In the genomic region with DNA sequence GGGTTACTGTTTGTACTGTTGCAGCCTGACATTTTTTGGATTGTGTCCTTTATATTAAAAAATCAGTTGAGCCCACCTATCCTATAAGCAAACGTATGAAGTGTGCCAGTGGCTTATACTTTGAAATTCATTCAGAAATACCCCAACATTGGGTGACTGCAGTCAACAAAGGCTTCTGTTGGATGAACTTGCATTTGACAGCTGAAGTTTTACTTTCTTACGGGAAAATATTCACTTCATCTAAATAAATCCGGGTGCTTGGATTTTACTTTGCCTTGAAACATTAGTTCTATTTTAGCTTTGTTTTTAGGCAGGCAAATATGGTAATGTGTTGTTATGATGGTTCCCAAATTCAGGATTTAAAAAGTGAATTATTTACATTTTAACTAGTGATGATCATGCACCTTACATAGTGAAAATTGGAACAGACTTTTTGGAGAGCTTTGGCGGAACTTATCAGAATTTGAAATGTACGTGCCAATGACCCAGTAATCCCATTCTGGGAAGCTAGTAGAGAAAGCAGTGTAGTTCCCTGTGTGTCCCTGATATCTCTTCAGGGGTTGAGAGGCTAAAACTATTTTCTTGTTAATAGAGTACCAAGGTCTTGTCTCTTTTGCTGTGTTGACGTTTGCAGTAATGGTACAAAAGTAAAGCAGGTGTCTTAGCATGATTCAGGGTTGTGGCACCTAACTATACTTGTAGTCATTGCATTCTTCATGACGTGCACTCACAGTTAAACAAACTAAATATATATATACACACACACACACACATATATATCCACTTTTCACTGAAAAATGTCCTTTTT, we compare ENCODE assay signal across 9 cellular contexts. TPM values are rescaled to one million over a fixed set of nuclear protein-coding genes. Genes with fewer than 3 reads are reported as not detected.
A peak's percentile ranks its signal among the peaks of the same experiment; 100 is the strongest.
DNase-seq lines count a peak whose midpoint lies in the region; ATAC-seq and TF ChIP-seq lines count a peak whose summit lies in the region.
"Had no signal": no experiment of that assay in that cellular context is flagged by ENCODE, and none has a peak within 500 bp of the region (broad histone marks: within the 10 kb centered on the region; RNA-seq: fewer than 3 reads in every experiment).

No MANE protein-coding gene starts in this region.

- H3K4me3 ChIP-seq in Panc1 (ENCODE audit: low read depth in 2 of 2, low read length in 2 of 2) (peak overlapping the region; percentile 76), esophagus muscularis mucosa (peak overlapping the region; percentile 92 to 98 (median 95)), psoas muscle (peak overlapping the region; percentile 94)

- CTCF ChIA-PET in Panc1 (lab: Charles Lee): interaction anchor here (0.5 kb wide), 1 partner anchor 17 kb away, joined by 3 read pairs; no protein-coding TSS in a partner anchor

- in situ Hi-C loops in Panc1 (cut with HindIII; ENCODE audit: low pct_unique_long_range_greater_than_20kb, low sequenced_read_pairs): no loop called here

- DNase-seq in GM03348 (ENCODE audit: low spot score) (peak; percentile 16), Panc1 (ENCODE audit: low read depth, low spot score) (no peak), esophagus muscularis mucosa (ENCODE audit: extremely low spot score) (no peak), psoas muscle (no peak), DMS 273 (lab: John Stamatoyannopoulos, UW; ENCODE audit: unreplicated experiment) (no peak), putamen (ENCODE audit: low spot score) (no peak)
- DNase-seq: substantia nigra had no signal

- BruUV-seq in Panc1 (replicated peaks; lab: Mats Ljungman, UMichigan): no TSS peak

- H3K27ac ChIP-seq in Panc1 (ENCODE audit: low read length) (peak overlapping the region; percentile 79), esophagus muscularis mucosa (replicated peaks in 1 of 4) (peak overlapping the region; percentile 97 to 98 (median 98)), psoas muscle (peak overlapping the region; percentile 14)

- no peak for TF ChIP-seq CTCF in Panc1 (IDR thresholded peaks at IDR 0.05)
- TF ChIP-seq CTCF in esophagus muscularis mucosa (IDR thresholded peaks at IDR 0.05): no peak
- TF ChIP-seq CTCF in psoas muscle (IDR thresholded peaks at IDR 0.05): no peak

- ATAC-seq in Panc1: no peak
- ATAC-seq in psoas muscle: no peak
- no peak for ATAC-seq in GM19452 (IDR thresholded peaks at IDR 0.05; ENCODE audit: unreplicated experiment)
- no peak for ATAC-seq in GM18858 (IDR thresholded peaks at IDR 0.05; ENCODE audit: unreplicated experiment)

- H3K27me3 ChIP-seq in Panc1 (ENCODE audit: control insufficient read depth, insufficient read depth, low read length) (no peaks in the 10 kb centered on the region), esophagus muscularis mucosa (no peaks in the 10 kb centered on the region), psoas muscle (ENCODE audit: insufficient read depth in 3 of 3, low read length in 2 of 3) (no peaks in the 10 kb centered on the region)

- intact Hi-C loops in Panc1 (cut with micrococcal nuclease; ENCODE audit: unreplicated experiment) (no loop called here), esophagus muscularis mucosa (cut with DNase I) (loop anchor here (5.0 kb wide), 1 partner anchor 47 kb away; no protein-coding TSS in a partner anchor), psoas muscle (cut with DNase I) (no loop called here)

- H3K9me3 ChIP-seq in Panc1 (ENCODE audit: control insufficient read depth, insufficient read depth, low read depth, low read length) (no peaks in the 10 kb centered on the region), esophagus muscularis mucosa (no peaks in the 10 kb centered on the region), psoas muscle (no peaks in the 10 kb centered on the region)

- H3K36me3 ChIP-seq in Panc1 (ENCODE audit: control insufficient read depth, insufficient read depth, low read length) (no peaks in the 10 kb centered on the region; the same call in 1 of the 2 replicates), esophagus muscularis mucosa (no peaks in the 10 kb centered on the region), psoas muscle (ENCODE audit: insufficient read depth in 1 of 2, low read depth in 1 of 2) (no peaks in the 10 kb centered on the region)

- 0 out of 2 replicates have a peak, but pooled peaks cover 7% of the 10 kb centered on the region for H3K4me1 ChIP-seq in Panc1 (ENCODE audit: control insufficient read depth, insufficient read depth, low read length)
- peaks cover 26 to 61% (median 50%) of the 10 kb centered on the region in 4 donors for H3K4me1 ChIP-seq in esophagus muscularis mucosa
- H3K4me1 ChIP-seq in psoas muscle: peaks cover 25% of the 10 kb centered on the region

- POLR2A ChIA-PET in Panc1 (lab: Charles Lee): interaction anchor here (0.6 kb wide), 1 partner anchor 138 kb away, joined by 8 read pairs; no protein-coding TSS in a partner anchor

- no peak for TF ChIP-seq POLR2A in esophagus muscularis mucosa (IDR thresholded peaks at IDR 0.05; ENCODE audit: low read depth)

- WGBS in esophagus muscularis mucosa: 26% methylated on average over 7 of the region's 7 CpGs
- 11 to 13% (median 13%) methylated on average over 7 of the region's 7 CpGs for WGBS in psoas muscle, 3 donors

- TF ChIP-seq EP300 in esophagus muscularis mucosa (IDR thresholded peaks at IDR 0.05): no peak

RNA-seq across cellular contexts. Expression of gene EXOSC2, which starts 21.9 kb away (rescaled TPM):
- total RNA-seq in Panc1 (2021; ENCODE audit: unreplicated experiment) (41.0 TPM), esophagus muscularis mucosa (10 to 100 TPM; 12.7 to 21.6 (median 19.7) TPM), psoas muscle (10 to 100 TPM; 14.4 to 19.7 (median 16.1) TPM)
- 17.2 TPM for polyA plus RNA-seq in Panc1 (2012; ENCODE audit: insufficient read length)
- polyA plus RNA-seq in psoas muscle: 10 to 100 TPM; 11.8 to 25.0 (median 15.5) TPM

RNA-seq across cellular contexts. Expression of gene PRDM12, which starts 51.1 kb away (rescaled TPM):
- 0.08 TPM for total RNA-seq in Panc1 (2021; ENCODE audit: unreplicated experiment)
- 0.08 TPM for polyA plus RNA-seq in Panc1 (2012; ENCODE audit: insufficient read length)
- not detected for total RNA-seq in esophagus muscularis mucosa
- not detected for total RNA-seq in psoas muscle
- polyA plus RNA-seq in psoas muscle: under 1 TPM; 0.03 to 0.17 (median 0.06) TPM

Comparison
In these comparisons a context has a peak if more than half of its experiments do, and no peak if none do; other contexts are left out.
1. H3K27ac ChIP-seq: peak in every context shown above with its lines; median percentile 98 in esophagus muscularis mucosa; 79 in Panc1; 14 in psoas muscle.